ENCODE assay signal across 13 cellular contexts in the genomic region with DNA sequence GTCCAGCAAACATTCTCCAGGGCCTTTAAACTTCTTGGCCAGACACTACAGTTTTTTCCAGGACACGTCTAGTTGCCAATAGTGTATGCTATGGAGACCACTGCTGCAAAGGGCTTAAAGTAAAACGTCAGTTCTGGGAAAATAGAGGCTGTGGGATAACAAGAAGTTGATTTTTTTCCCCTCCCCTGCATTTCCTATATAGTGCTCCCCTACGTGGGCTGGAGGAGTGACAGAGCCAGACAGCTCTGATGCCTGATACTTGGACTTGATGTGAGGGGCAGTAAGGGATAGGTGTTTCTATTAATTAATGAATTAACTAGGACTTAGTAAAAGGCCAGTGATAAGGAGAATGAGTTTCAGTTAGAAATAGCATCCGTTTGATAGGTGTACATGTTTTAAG. TPM values are rescaled to one million over a fixed set of nuclear protein-coding genes. Genes with fewer than 3 reads are reported as not detected.
A peak's percentile ranks its signal among the peaks of the same experiment; 100 is the strongest.
DNase-seq lines count a peak whose midpoint lies in the region; ATAC-seq, FAIRE-seq and TF ChIP-seq lines count a peak whose summit lies in the region.
"Had no signal": no experiment of that assay in that cellular context is flagged by ENCODE, and none has a peak within 500 bp of the region (broad histone marks: within the 10 kb centered on the region; RNA-seq: fewer than 3 reads in every experiment).

No MANE protein-coding gene starts in this region.

- no peak overlapping the region for H2AFZ ChIP-seq in SK-N-SH (ENCODE audit: low read depth)
- H2AFZ ChIP-seq in astrocyte (ENCODE audit: low read depth, low read length): no peak overlapping the region

- no peak for ATAC-seq in SK-N-SH treated with all-trans-retinoic acid at 6 μM for 48 hours
- ATAC-seq in lung (ENCODE audit: insufficient read depth, low FRiP score): no peak
- no peak for ATAC-seq in GM18867 (IDR thresholded peaks at IDR 0.05; ENCODE audit: unreplicated experiment)
- ATAC-seq: GM12878, WTC11 had no signal

- H3K9me3 ChIP-seq in SK-N-SH (no peaks in the 10 kb centered on the region), astrocyte (ENCODE audit: insufficient read depth, low read depth, low read length) (no peaks in the 10 kb centered on the region), lung (ENCODE audit: control insufficient read depth in 2 of 2, insufficient read depth in 1 of 2, low read length in 1 of 2) (no peaks in the 10 kb centered on the region), suprapubic skin (no peaks in the 10 kb centered on the region)

- POLR2A ChIA-PET in SK-N-SH (lab: Yijun Ruan, JAX): no interaction called here

- no peaks in the 10 kb centered on the region for H3K9me2 ChIP-seq in SK-N-SH

- H3K4me1 ChIP-seq in SK-N-SH (ENCODE audit: control insufficient read depth in 1 of 2, insufficient read depth in 2 of 2, low read depth in 1 of 2, low read length in 1 of 2) (peaks cover 6 to 22% of the 10 kb centered on the region in 2 experiments; a peak in 2 of 4 replicates), astrocyte (ENCODE audit: insufficient read depth, low read length) (peaks cover 11% of the 10 kb centered on the region), lung (ENCODE audit: control insufficient read depth in 2 of 2, insufficient read depth in 2 of 2, low read length in 2 of 2) (peaks cover 4 to 22% of the 10 kb centered on the region in 2 donors), suprapubic skin (peaks cover 61% of the 10 kb centered on the region)

- 63% methylated on average over 4 of the region's 4 CpGs for WGBS in SK-N-SH (ENCODE audit: low lambda C conversion rate)
- 35 to 49% methylated on average over 4 of the region's 4 CpGs for WGBS in lung, 2 donors
- 19% methylated on average over 4 of the region's 4 CpGs for WGBS in suprapubic skin

- H3F3A ChIP-seq in SK-N-SH (replicated peaks; ENCODE audit: insufficient read depth): peaks cover 11% of the 10 kb centered on the region

- no peak for DNase-seq in SK-N-SH
- DNase-seq in astrocyte (ENCODE audit: low read depth): no peak
- DNase-seq in lung (ENCODE audit: low spot score): no peak
- DNase-seq in suprapubic skin (ENCODE audit: low spot score in 2 of 2): no peak
- DNase-seq in DMS79 (lab: John Stamatoyannopoulos, UW): no peak
- no peak for DNase-seq in HPDE6-E6E7 (ENCODE audit: extremely low spot score)
- DNase-seq: anterior cingulate cortex, substantia nigra had no signal

- peaks cover 14% of the 10 kb centered on the region for H3K27me3 Mint-ChIP-seq in astrocyte (ENCODE audit: low read depth, unreplicated experiment)

- no peaks in the 10 kb centered on the region for H3K9me3 Mint-ChIP-seq in astrocyte (ENCODE audit: unreplicated experiment)
- H3K9me3 Mint-ChIP-seq: WTC11 had no signal

- H3K4me3 ChIP-seq in SK-N-SH (ENCODE audit: low read depth in 2 of 2, low read length in 1 of 2) (peak overlapping the region in 1 of 2 experiments; percentile 19; a peak in 1 of 4 replicates), astrocyte (ENCODE audit: insufficient read depth, low read depth, low read length) (no peak overlapping the region), lung (no peak overlapping the region), suprapubic skin (peak overlapping the region; percentile 98)
- H3K4me3 ChIP-seq: GM12878 had no signal

- H3K27ac ChIP-seq in SK-N-SH (ENCODE audit: low read depth in 2 of 2, low read length in 1 of 2) (peak overlapping the region in 1 of 2 experiments; percentile 89; a peak in 2 of 4 replicates), astrocyte (ENCODE audit: low read depth, low read length) (no peak overlapping the region), lung (ENCODE audit: low read depth in 1 of 2, low read length in 1 of 2) (peak overlapping the region; percentile 20 to 26), suprapubic skin (peak overlapping the region; percentile 99)

- CTCF ChIA-PET in SK-N-SH (lab: Yijun Ruan, JAX): interaction anchor here (0.6 to 3.6 kb wide), 8 partner anchors 8 to 870 kb away, joined by 3 to 18 read pairs (median 4); no protein-coding TSS in a partner anchor

- H3K9ac ChIP-seq in SK-N-SH: no peak overlapping the region
- H3K9ac ChIP-seq in astrocyte (ENCODE audit: low read length): peak overlapping the region; percentile 7

- TF ChIP-seq EP300 in SK-N-SH (IDR thresholded peaks at IDR 0.05; ENCODE audit: borderline replicate concordance in 1 of 2, low read depth in 1 of 2, low read length in 1 of 2) (no peak), suprapubic skin (IDR thresholded peaks at IDR 0.05) (no peak)

- peaks cover 15% of the 10 kb centered on the region for H3K4me1 Mint-ChIP-seq in astrocyte (ENCODE audit: low read depth, unreplicated experiment)

- H3K36me3 ChIP-seq in SK-N-SH (replicated peaks in 1 of 2; ENCODE audit: control insufficient read depth in 1 of 2, insufficient read depth in 2 of 2, low read length in 1 of 2): peaks cover 0 to 7% of the 10 kb centered on the region in 2 experiments
- H3K36me3 ChIP-seq in astrocyte (ENCODE audit: insufficient read depth, low read length): no peaks in the 10 kb centered on the region
- no peaks in the 10 kb centered on the region for H3K36me3 ChIP-seq in lung (ENCODE audit: control insufficient read depth in 2 of 2, insufficient read depth in 2 of 2, low read length in 2 of 2)
- no peaks in the 10 kb centered on the region for H3K36me3 ChIP-seq in suprapubic skin

- peaks cover 44% of the 10 kb centered on the region for H3K79me2 ChIP-seq in SK-N-SH (ENCODE audit: insufficient read depth)
- peaks cover 69% of the 10 kb centered on the region for H3K79me2 ChIP-seq in astrocyte (ENCODE audit: insufficient read depth, low read length)

- H3K4me3 Mint-ChIP-seq in astrocyte (ENCODE audit: unreplicated experiment): no peak overlapping the region

- FAIRE-seq in astrocyte (lab: Jason Lieb, UNC): no peak
- FAIRE-seq: GM12878 had no signal

- H4K20me1 ChIP-seq in SK-N-SH (ENCODE audit: insufficient read depth) (no peaks in the 10 kb centered on the region; the same call in 1 of the 2 replicates), astrocyte (ENCODE audit: insufficient read depth, low read length) (peaks cover 42% of the 10 kb centered on the region)

- H3K36me3 Mint-ChIP-seq in astrocyte (ENCODE audit: low read depth, unreplicated experiment): no peaks in the 10 kb centered on the region
- H3K36me3 Mint-ChIP-seq: WTC11 had no signal

- no peak for TF ChIP-seq POLR2A in suprapubic skin (IDR thresholded peaks at IDR 0.05)

- no peak overlapping the region for H3K27ac Mint-ChIP-seq in astrocyte (ENCODE audit: unreplicated experiment)
- H3K27ac Mint-ChIP-seq: WTC11 had no signal

- TF ChIP-seq RAD21 in SK-N-SH (IDR thresholded peaks at IDR 0.05; ENCODE audit: low read length): no peak

- H3K27me3 ChIP-seq in SK-N-SH (ENCODE audit: insufficient read depth) (0 out of 2 replicates have a peak, but pooled peaks cover 9% of the 10 kb centered on the region), astrocyte (ENCODE audit: insufficient read depth, low read length) (peaks cover 8% of the 10 kb centered on the region), lung (ENCODE audit: control insufficient read depth, insufficient read depth) (no peaks in the 10 kb centered on the region), suprapubic skin (no peaks in the 10 kb centered on the region)

- TF ChIP-seq CTCF in SK-N-SH (IDR thresholded peaks at IDR 0.05) (no peak), astrocyte (IDR thresholded peaks at IDR 0.05; ENCODE audit: insufficient read depth, low read depth, low read length) (no peak), lung (IDR thresholded peaks at IDR 0.05; ENCODE audit: control extremely low read depth, extremely low read depth) (no peak), suprapubic skin (IDR thresholded peaks at IDR 0.05) (no peak)

- H3K4me2 ChIP-seq in SK-N-SH (0 out of 2 replicates have a peak overlapping the region, but pooled peaks have one; percentile 15), astrocyte (ENCODE audit: low read length) (peak overlapping the region; percentile 99)

TF ChIP-seq in SK-N-SH, 30 proteins besides CTCF, POLR2A, EP300 and RAD21 (continues in another document):
- TF ChIP-seq, protein P1, sequence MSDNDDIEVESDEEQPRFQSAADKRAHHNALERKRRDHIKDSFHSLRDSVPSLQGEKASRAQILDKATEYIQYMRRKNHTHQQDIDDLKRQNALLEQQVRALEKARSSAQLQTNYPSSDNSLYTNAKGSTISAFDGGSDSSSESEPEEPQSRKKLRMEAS (IDR thresholded peaks at IDR 0.05; ENCODE audit: low read depth): no peak

TF ChIP-seq in SK-N-SH treated with all-trans-retinoic acid at 6 μM for 48 hours, 23 proteins besides CTCF, POLR2A, EP300 and RAD21 (continues in another document):
- no peak for TF ChIP-seq GLIS3 (CRISPR knock-in tag; IDR thresholded peaks at IDR 0.05)
- TF ChIP-seq TCF4 (CRISPR knock-in tag; IDR thresholded peaks at IDR 0.05; ENCODE audit: borderline replicate concordance): no peak
- TF ChIP-seq, protein P2, sequence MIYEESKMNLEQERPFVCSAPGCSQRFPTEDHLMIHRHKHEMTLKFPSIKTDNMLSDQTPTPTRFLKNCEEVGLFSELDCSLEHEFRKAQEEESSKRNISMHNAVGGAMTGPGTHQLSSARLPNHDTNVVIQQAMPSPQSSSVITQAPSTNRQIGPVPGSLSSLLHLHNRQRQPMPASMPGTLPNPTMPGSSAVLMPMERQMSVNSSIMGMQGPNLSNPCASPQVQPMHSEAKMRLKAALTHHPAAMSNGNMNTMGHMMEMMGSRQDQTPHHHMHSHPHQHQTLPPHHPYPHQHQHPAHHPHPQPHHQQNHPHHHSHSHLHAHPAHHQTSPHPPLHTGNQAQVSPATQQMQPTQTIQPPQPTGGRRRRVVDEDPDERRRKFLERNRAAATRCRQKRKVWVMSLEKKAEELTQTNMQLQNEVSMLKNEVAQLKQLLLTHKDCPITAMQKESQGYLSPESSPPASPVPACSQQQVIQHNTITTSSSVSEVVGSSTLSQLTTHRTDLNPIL (CRISPR knock-in tag; IDR thresholded peaks at IDR 0.05; ENCODE audit: low read depth): no peak

RNA-seq across cellular contexts. Expression of a gene that starts 2.4 kb away (rescaled TPM):
- polyA plus RNA-seq in SK-N-SH (2012; rRNA removed): 12.1 and 13.5 TPM in 2 replicates
- 8.3 and 10.4 TPM in 2 replicates for polyA plus RNA-seq in SK-N-SH (2012; cell fraction: cytosol; rRNA removed)
- polyA plus RNA-seq in SK-N-SH (2012; cell fraction: nucleus; rRNA removed): 11.1 and 12.7 TPM in 2 replicates
- 13.8 and 15.4 TPM in 2 replicates for total RNA-seq in astrocyte
- total RNA-seq in lung: 10 to 100 TPM; 14.0 to 41.7 TPM
- polyA plus RNA-seq in lung: 10 to 100 TPM; 14.3 to 27.7 TPM
- 100 to 1,000 TPM in 1 of 4 donors, 10 to 100 TPM in 3; 40.5 to 103 (median 57.3) TPM for total RNA-seq in suprapubic skin

RNA-seq across cellular contexts. Expression of a gene that starts 46.6 kb away (rescaled TPM):
- 0.07 and 0.08 TPM in 2 replicates for polyA plus RNA-seq in SK-N-SH (2012; rRNA removed)
- polyA plus RNA-seq in SK-N-SH (2012; cell fraction: cytosol; rRNA removed): 0.05 and 0.07 TPM in 2 replicates
- 0.11 and 0.54 TPM in 2 replicates for polyA plus RNA-seq in SK-N-SH (2012; cell fraction: nucleus; rRNA removed)
- 0.95 and 1.3 TPM in 2 replicates for total RNA-seq in astrocyte
- 100 to 1,000 TPM; 101 to 186 TPM for total RNA-seq in lung
- polyA plus RNA-seq in lung: 100 to 1,000 TPM in 1 of 2 donors, 10 to 100 TPM in 1; 76.1 to 130 TPM
- total RNA-seq in suprapubic skin: 10 to 100 TPM; 31.2 to 43.4 (median 39.0) TPM
- total RNA-seq: GM12878, NCI-H460 had no signal
- polyA plus RNA-seq: GM12878 had no signal

RNA-seq across cellular contexts. Expression of a gene that starts 52.8 kb away (rescaled TPM):
- polyA plus RNA-seq in SK-N-SH (2012; rRNA removed): 1.7 and 2.4 TPM in 2 replicates
- polyA plus RNA-seq in SK-N-SH (2012; cell fraction: cytosol; rRNA removed): 1.0 and 1.6 TPM in 2 replicates
- polyA plus RNA-seq in SK-N-SH (2012; cell fraction: nucleus; rRNA removed): 4.9 TPM in 2 replicates
- 9.6 and 12.4 TPM in 2 replicates for total RNA-seq in astrocyte
- 10 to 100 TPM; 31.4 to 84.0 TPM for total RNA-seq in lung
- 10 to 100 TPM; 52.9 to 68.0 TPM for polyA plus RNA-seq in lung
- total RNA-seq in suprapubic skin: 10 to 100 TPM; 11.5 to 14.5 (median 12.5) TPM
- total RNA-seq: NCI-H460 had no signal

Comparison
In these comparisons a context has a peak if more than half of its experiments do, and no peak if none do; other contexts are left out.
1. RNA of a gene that starts 46.6 kb away (total RNA-seq): 101 to 186 TPM in lung and 31.2 to 43.4 TPM in suprapubic skin; 0.95 to 1.3 TPM in astrocyte; every median in the first group is over 10 times any median in the second.